8 cellular contexts compared by ENCODE assay signal in genomic region chr1:226308166-226308722, GRCh38. TPM values are rescaled to one million over a fixed set of nuclear protein-coding genes. Genes with fewer than 3 reads are reported as not detected.
DNase-seq lines count a peak whose midpoint lies in the region; ATAC-seq and TF ChIP-seq lines count a peak whose summit lies in the region.

No MANE protein-coding gene starts in this region.

- WGBS in transverse colon (ENCODE audit: low coverage in 1 of 2), 2 donors, result 7 to 10% methylated on average over 5 to 13 of the region's 14 CpGs

- intact Hi-C loops in transverse colon (cut with DNase I; ENCODE audit: low total_unique reads), result no loop called here

- in situ Hi-C loops in transverse colon (cut with MboI; ENCODE audit: low pct_ligation_motif_present in 1 of 4, low pct_unique_long_range_greater_than_20kb in 1 of 4, low sequenced_read_pairs in 3 of 4), result no loop called here

- H3K9me3 ChIP-seq in RWPE2 (ENCODE audit: severe bottlenecking) (no peaks in the 10 kb centered on the region), mononuclear cell (ENCODE audit: low read depth, low read length) (no peaks in the 10 kb centered on the region), transverse colon (no peaks in the 10 kb centered on the region)

- DNase-seq in NCI-H2029 (lab: John Stamatoyannopoulos, UW) (peak; percentile 22), NCI-H2029 treated with DMSO at 0.1 percent for 48 hours (lab: John Stamatoyannopoulos, UW) (no peak), RWPE2 (ENCODE audit: low spot score) (no peak), cerebellar cortex (ENCODE audit: low spot score) (peak; percentile 19), transverse colon (peak; percentile 44), DMS153 (lab: John Stamatoyannopoulos, UW) (no peak)

- no peak for TF ChIP-seq EP300 in transverse colon (IDR thresholded peaks at IDR 0.05; ENCODE audit: low read depth)

- TF ChIP-seq CTCF in RWPE2 (IDR thresholded peaks at IDR 0.05; ENCODE audit: poor library complexity, severe bottlenecking), result no peak
- TF ChIP-seq CTCF in transverse colon (IDR thresholded peaks at IDR 0.05), result no peak

- H3K4me1 ChIP-seq in RWPE2 (ENCODE audit: insufficient read depth, poor library complexity, severe bottlenecking), result peaks cover 6% of the 10 kb centered on the region
- peaks cover 20% of the 10 kb centered on the region for H3K4me1 ChIP-seq in mononuclear cell (ENCODE audit: insufficient read depth, low read length)
- H3K4me1 ChIP-seq in transverse colon, result peaks cover 0 to 33% (median 17%) of the 10 kb centered on the region in 4 donors

- peak; percentile 12 for ATAC-seq in HG02884 (IDR thresholded peaks at IDR 0.05; ENCODE audit: unreplicated experiment)
- no peak for ATAC-seq in RWPE2 (ENCODE audit: low read depth)

- no peaks in the 10 kb centered on the region for H3K27me3 ChIP-seq in RWPE2 (ENCODE audit: insufficient read depth, poor library complexity, severe bottlenecking)
- H3K27me3 ChIP-seq in mononuclear cell (ENCODE audit: insufficient read depth, low read length), result no peaks in the 10 kb centered on the region
- H3K27me3 ChIP-seq in transverse colon, result no peaks in the 10 kb centered on the region

- H3K4me3 ChIP-seq in RWPE2 (ENCODE audit: severe bottlenecking), result peak overlapping the region; percentile 84
- H3K4me3 ChIP-seq in mononuclear cell (ENCODE audit: low read length), result peak overlapping the region; percentile 96
- peak overlapping the region; percentile 94 to 99 (median 97) for H3K4me3 ChIP-seq in transverse colon

- TF ChIP-seq POLR2A in transverse colon (IDR thresholded peaks at IDR 0.05), result no peak

- H3K27ac ChIP-seq in RWPE2 (ENCODE audit: poor library complexity, severe bottlenecking), result peak overlapping the region; percentile 58
- peak overlapping the region; percentile 74 to 91 (median 83) for H3K27ac ChIP-seq in transverse colon

- no peaks in the 10 kb centered on the region for H3K36me3 ChIP-seq in RWPE2 (ENCODE audit: low read depth)
- no peaks in the 10 kb centered on the region for H3K36me3 ChIP-seq in transverse colon

RNA-seq across cellular contexts. Expression of gene LIN9, which starts 0.7 kb away (rescaled TPM):
- 2.4 TPM for total RNA-seq in mononuclear cell
- 1 to 10 TPM in 2 of 4 donors, under 1 TPM in 1, not detected in 1; 1.00 to 3.2 (median 2.3) TPM for total RNA-seq in transverse colon

Comparison
In these comparisons a context has a peak if more than half of its experiments do, and no peak if none do; other contexts are left out.
1. DNase-seq: peak in NCI-H2029 (single experiment), cerebellar cortex (single experiment) and transverse colon (single experiment); none in NCI-H2029 treated with DMSO at 0.1 percent for 48 hours (single experiment), RWPE2 (single experiment) and DMS153 (single experiment).
2. Peak in every context shown above with its lines, with median percentiles within 50 percentile points of each other: H3K4me3 ChIP-seq.